1 cellular context compared by ENCODE assay signal in genomic region chr11:11263238-11264030, GRCh38.
TF ChIP-seq lines count a peak whose summit lies in the region.

No MANE protein-coding gene starts in this region.

TF ChIP-seq in HepG2, 621 proteins besides CTCF, POLR2A, EP300 and RAD21 (continued from another document):
- no peak for TF ChIP-seq ZNF503 (CRISPR knock-in tag; IDR thresholded peaks at IDR 0.05)
- no peak for TF ChIP-seq HDAC2 (CRISPR knock-in tag; IDR thresholded peaks at IDR 0.05)
- TF ChIP-seq ZNF232 (CRISPR knock-in tag; IDR thresholded peaks at IDR 0.05; ENCODE audit: borderline replicate concordance) = no peak
TF ChIP-seq in HepG2: peak in this region for 0.
